ENCODE assay signal across 7 cellular contexts in genomic region chr12:52006726-52007157, GRCh38. TPM values are rescaled to one million over a fixed set of nuclear protein-coding genes. Genes with fewer than 3 reads are reported as not detected.
DNase-seq lines count a peak whose midpoint lies in the region; ATAC-seq and TF ChIP-seq lines count a peak whose summit lies in the region.

TAMALIN (plus strand) TSS chr12:52006946; CDS start chr12:52007020, 74 bp downstream.

- WGBS in aorta, 2 donors, result 0 to 1% methylated on average over 34 to 60 of the region's 60 CpGs

- H3K27ac ChIP-seq in HEK293 (ENCODE audit: extremely low read depth, low read depth, low read length) (no peak within 1 kb of the TSS), SJSA1 (no peak within 1 kb of the TSS), aorta (ENCODE audit: low read depth in 1 of 2, low read length in 2 of 2) (no peak within 1 kb of the TSS)

- peaks cover 20% of the 10 kb centered on the region for H3K4me1 Mint-ChIP-seq in activated naive CD8-positive, alpha-beta T cell treated with anti-CD3 and anti-CD28 coated beads for 36 hours

- intact Hi-C loops in left ventricle myocardium superior (cut with micrococcal nuclease), result no loop called here
- intact Hi-C loops in aorta (cut with DNase I), result no loop called here

- H3K36me3 Mint-ChIP-seq in activated naive CD8-positive, alpha-beta T cell treated with anti-CD3 and anti-CD28 coated beads for 36 hours, result peaks cover 8% of the 10 kb centered on the region

- H3K4me1 ChIP-seq in HEK293 (ENCODE audit: control insufficient read depth, insufficient read depth, low read length) (peaks cover 12% of the 10 kb centered on the region; the same call in 1 of the 2 replicates), SJSA1 (replicated peaks) (peaks cover 29% of the 10 kb centered on the region), aorta (ENCODE audit: control insufficient read depth in 1 of 2, insufficient read depth in 2 of 2, low read length in 2 of 2) (no peaks in the 10 kb centered on the region)

- peaks cover 14% of the 10 kb centered on the region for H3K27me3 ChIP-seq in SJSA1 (replicated peaks)
- H3K27me3 ChIP-seq in aorta (ENCODE audit: control insufficient read depth in 1 of 2, insufficient read depth in 2 of 2, low read length in 1 of 2), result no peaks in the 10 kb centered on the region

- CTCF ChIA-PET in HEK293 (lab: Yijun Ruan, JAX), result interaction anchor here (2.2 to 9.6 kb wide), 3 partner anchors 13 to 19 kb away, joined by 8 to 291 read pairs (median 77); no protein-coding TSS in a partner anchor

- peak within 1 kb of the TSS; percentile 3; the same call in 1 of the 2 replicates for H3K4me3 ChIP-seq in HEK293 (ENCODE audit: low read depth, low read length)
- H3K4me3 ChIP-seq in SJSA1, result peak within 1 kb of the TSS; percentile 61
- H3K4me3 ChIP-seq in aorta (ENCODE audit: low read length in 2 of 2), result peak within 1 kb of the TSS; percentile 44 to 50

- peak; percentile 71 for ATAC-seq in left ventricle myocardium superior
- peak; percentile 58 for ATAC-seq in aorta (ENCODE audit: low FRiP score)
- no peak for ATAC-seq in HG02588 (IDR thresholded peaks at IDR 0.05; ENCODE audit: unreplicated experiment)

- H3K27ac Mint-ChIP-seq in activated naive CD8-positive, alpha-beta T cell treated with anti-CD3 and anti-CD28 coated beads for 36 hours, result peak within 1 kb of the TSS; percentile 87

- no peaks in the 10 kb centered on the region for H3K9me3 Mint-ChIP-seq in activated naive CD8-positive, alpha-beta T cell treated with anti-CD3 and anti-CD28 coated beads for 36 hours

- DNase-seq in SJSA1 (ENCODE audit: low read depth in 1 of 2, low spot score in 2 of 2), result peak; percentile 34 to 61
- peak; percentile 88 for DNase-seq in activated naive CD8-positive, alpha-beta T cell treated with anti-CD3 and anti-CD28 coated beads for 36 hours
- DNase-seq in left ventricle myocardium superior, result peak; percentile 87
- peak; percentile 52 for DNase-seq in retina
- DNase-seq in aorta, result peak; percentile 85 to 90

- peaks cover 4% of the 10 kb centered on the region for H3K27me3 Mint-ChIP-seq in activated naive CD8-positive, alpha-beta T cell treated with anti-CD3 and anti-CD28 coated beads for 36 hours

- peak within 1 kb of the TSS; percentile 92 for H3K4me3 Mint-ChIP-seq in activated naive CD8-positive, alpha-beta T cell treated with anti-CD3 and anti-CD28 coated beads for 36 hours

- POLR2A ChIA-PET in HEK293 (lab: Yijun Ruan, JAX), result interaction anchor here (0.5 to 1.1 kb wide), 6 partner anchors 14 to 399 kb away, joined by 4 to 8 read pairs (median 4); partner anchors contain the start of gene ATG101

- H3K36me3 ChIP-seq in HEK293 (ENCODE audit: control insufficient read depth in 2 of 2, insufficient read depth in 1 of 2, low read length in 2 of 2), result peaks cover 0 to 14% of the 10 kb centered on the region in 2 experiments; a peak in 1 of 3 replicates
- H3K36me3 ChIP-seq in SJSA1, result peaks cover 9% of the 10 kb centered on the region; the same call in 1 of the 2 replicates
- no peaks in the 10 kb centered on the region for H3K36me3 ChIP-seq in aorta (ENCODE audit: control insufficient read depth in 1 of 2, insufficient read depth in 2 of 2, low read length in 1 of 2)

- TF ChIP-seq CTCF in HEK293 (tag by site-specific recombination; IDR thresholded peaks at IDR 0.05), result no peak

- H3K9me3 ChIP-seq in HEK293 (ENCODE audit: control insufficient read depth, insufficient read depth, low read depth, low read length), result no peaks in the 10 kb centered on the region
- no peaks in the 10 kb centered on the region for H3K9me3 ChIP-seq in SJSA1 (replicated peaks)
- H3K9me3 ChIP-seq in aorta (ENCODE audit: control insufficient read depth, low read length), result no peaks in the 10 kb centered on the region

TF ChIP-seq in HEK293, 187 proteins besides CTCF, POLR2A, EP300 and RAD21:
- no peak for TF ChIP-seq BCL6B (tag by site-specific recombination; IDR thresholded peaks at IDR 0.05)
- TF ChIP-seq FEZF1 (tag by site-specific recombination; IDR thresholded peaks at IDR 0.05), result no peak
- TF ChIP-seq ZSCAN18 (tag by site-specific recombination; IDR thresholded peaks at IDR 0.05), result no peak
- no peak for TF ChIP-seq ZNF169 (tag by site-specific recombination; IDR thresholded peaks at IDR 0.05)
- no peak for TF ChIP-seq TSHZ1 (tag by site-specific recombination; IDR thresholded peaks at IDR 0.05; ENCODE audit: borderline replicate concordance)
- no peak for TF ChIP-seq ZNF558 (tag by site-specific recombination; IDR thresholded peaks at IDR 0.05)

RNA-seq across cellular contexts. Expression of gene TAMALIN, which starts in this region (rescaled TPM):
- total RNA-seq in SJSA1 (2014; rRNA removed; shearing (Covaris generic)), result 6.8 and 13.1 TPM in 2 replicates
- 10 to 100 TPM in 1 of 2 experiments, 1 to 10 TPM in 1; 9.1 to 11.3 TPM for total RNA-seq in activated naive CD8-positive, alpha-beta T cell treated with anti-CD3 and anti-CD28 coated beads for 36 hours
- total RNA-seq in left ventricle myocardium superior, result 22.2 TPM
- 100 to 1,000 TPM in 1 of 2 donors, 10 to 100 TPM in 1; 64.2 to 129 TPM for total RNA-seq in aorta
- 10 to 100 TPM in 1 of 2 donors, 1 to 10 TPM in 1; 7.1 to 13.8 TPM for polyA plus RNA-seq in aorta

Comparison
In these comparisons a context has a peak if more than half of its experiments do, and no peak if none do; other contexts are left out.
1. H3K4me3 ChIP-seq: peak in every context shown above with its lines; median percentile 61 in SJSA1; 47 in aorta; 3 in HEK293.